18 cellular contexts compared by ENCODE assay signal in the genomic region with DNA sequence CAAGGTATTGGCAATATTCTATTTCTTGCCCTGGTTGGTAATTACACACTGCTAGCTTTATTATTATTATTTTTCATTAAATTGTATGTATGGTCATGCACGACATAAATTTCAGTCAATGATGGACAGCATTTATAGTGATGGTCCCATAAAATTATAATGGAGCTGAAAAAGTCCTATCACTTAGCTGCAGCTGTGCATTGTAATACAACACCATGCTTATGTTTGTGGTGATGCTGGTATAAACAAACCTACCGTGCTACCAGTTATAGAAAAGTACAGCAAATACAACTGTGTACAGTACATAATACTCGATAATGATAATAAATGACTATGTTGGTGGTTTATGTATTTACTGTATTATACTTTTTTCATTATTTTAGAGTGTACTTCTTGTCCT.
DNase-seq lines count a peak whose midpoint lies in the region; FAIRE-seq and TF ChIP-seq lines count a peak whose summit lies in the region.
"Had no signal": no experiment of that assay in that cellular context is flagged by ENCODE, and none has a peak within 500 bp of the region (broad histone marks: within the 10 kb centered on the region; RNA-seq: fewer than 3 reads in every experiment).

No MANE protein-coding gene starts in this region.

- CTCF ChIA-PET in HEK293 (lab: Yijun Ruan, JAX), result no interaction called here

- H4K91ac ChIP-seq in mesenchymal stem cell (ENCODE audit: low read length), result no peak overlapping the region

- WGBS in mesenchymal stem cell, result 100% methylated on average over 1 of the region's 3 CpGs

- no peaks in the 10 kb centered on the region for H3K27me3 ChIP-seq in mesenchymal stem cell (ENCODE audit: control insufficient read depth in 1 of 2, insufficient read depth in 1 of 2, low read length in 2 of 2)
- H3K27me3 ChIP-seq: BLaER1 treated with 17β-estradiol and CSF1 and Interleukin-3, amounts not matched to agents 10 nM and 100 nM had no signal

- peaks cover 11% of the 10 kb centered on the region for H3K79me1 ChIP-seq in mesenchymal stem cell (replicated peaks; ENCODE audit: low read length, poor library complexity, severe bottlenecking)

- H3K27ac ChIP-seq in HEK293 (ENCODE audit: extremely low read depth, low read depth, low read length) (no peak overlapping the region), mesenchymal stem cell (ENCODE audit: low read length, poor library complexity, severe bottlenecking) (no peak overlapping the region)
- H3K27ac ChIP-seq: BLaER1 treated with 17β-estradiol and CSF1 and Interleukin-3, amounts not matched to agents 10 nM and 100 nM had no signal

- no peak overlapping the region for H2BK15ac ChIP-seq in mesenchymal stem cell (ENCODE audit: low read depth, poor library complexity, severe bottlenecking)

- DNase-seq in NCI-H1105 treated with DMSO at 0.1 percent for 48 hours (lab: John Stamatoyannopoulos, UW) (peak; percentile 4), NCI-H1105 (lab: John Stamatoyannopoulos, UW) (no peak), NCI-H748 treated with DMSO at 0.1 percent for 48 hours (lab: John Stamatoyannopoulos, UW) (peak; percentile 3), mesenchymal stem cell (peak; percentile 62), GM13976 (ENCODE audit: low spot score) (no peak), GF-D8 (lab: John Stamatoyannopoulos, UW) (no peak), RCC 7860 (ENCODE audit: low spot score) (no peak)
- DNase-seq: CD8-positive, alpha-beta memory T cell; MM.1S; NCI-H1092 treated with DMSO at 0.1 percent for 48 hours; NCI-H1694 treated with DMSO at 0.1 percent for 48 hours; NCI-H524; NK-92 treated with Interleukin-12 subunit alpha and Interleukin-12 subunit beta, amount 100 ng/mL, for 24 hours; OCI-M1; RPMI8226; T-helper 17 cell had no signal

- H3K14ac ChIP-seq in mesenchymal stem cell (ENCODE audit: low read length in 2 of 2), result no peak overlapping the region

- H2BK5ac ChIP-seq in mesenchymal stem cell (ENCODE audit: low read depth, low read length, poor library complexity, severe bottlenecking), result no peak overlapping the region

- no peak overlapping the region for H2AK5ac ChIP-seq in mesenchymal stem cell (ENCODE audit: low read length, severe bottlenecking)

- H3K23ac ChIP-seq in mesenchymal stem cell (ENCODE audit: low read length in 2 of 2), result no peak overlapping the region

- POLR2A ChIA-PET in HEK293 (lab: Yijun Ruan, JAX), result no interaction called here

- H3K4me3 ChIP-seq in HEK293 (ENCODE audit: low read depth, low read length) (no peak overlapping the region), mesenchymal stem cell (ENCODE audit: insufficient read depth in 1 of 2, low read depth in 1 of 2, low read length in 2 of 2) (no peak overlapping the region)
- H3K4me3 ChIP-seq: BLaER1 treated with 17β-estradiol and CSF1 and Interleukin-3, amounts not matched to agents 10 nM and 100 nM had no signal

- no peak overlapping the region for H3K18ac ChIP-seq in mesenchymal stem cell (ENCODE audit: low read depth in 1 of 2, low read length in 2 of 2)

- H3K36me3 ChIP-seq in HEK293 (ENCODE audit: control insufficient read depth in 2 of 2, insufficient read depth in 1 of 2, low read length in 2 of 2) (no peaks in the 10 kb centered on the region), mesenchymal stem cell (ENCODE audit: control insufficient read depth in 1 of 2, insufficient read depth in 2 of 2, low read depth in 1 of 2, low read length in 2 of 2) (peaks cover 0 to 19% of the 10 kb centered on the region in 2 experiments)

- no peak overlapping the region for H2BK12ac ChIP-seq in mesenchymal stem cell (ENCODE audit: low read length in 2 of 2)

- no peaks in the 10 kb centered on the region; the same call in 1 of the 2 replicates for H3K9me3 ChIP-seq in HEK293 (ENCODE audit: control insufficient read depth, insufficient read depth, low read depth, low read length)
- no peaks in the 10 kb centered on the region for H3K9me3 ChIP-seq in mesenchymal stem cell (ENCODE audit: control insufficient read depth, low read length)

- no peak overlapping the region for H4K8ac ChIP-seq in mesenchymal stem cell (ENCODE audit: low read length)

- TF ChIP-seq CTCF in HEK293 (tag by site-specific recombination; IDR thresholded peaks at IDR 0.05) (no peak), GM13976 (IDR thresholded peaks at IDR 0.05; ENCODE audit: borderline replicate concordance, control extremely low read depth, extremely low read depth, insufficient read depth, missing control alignments) (no peak)

- H3K4ac ChIP-seq in mesenchymal stem cell (ENCODE audit: low read depth in 1 of 2, low read length in 2 of 2), result no peak overlapping the region

- no peak overlapping the region for H3K4me2 ChIP-seq in mesenchymal stem cell (ENCODE audit: low read length, poor library complexity, severe bottlenecking)
- H3K4me2 ChIP-seq: BLaER1 treated with 17β-estradiol and CSF1 and Interleukin-3, amounts not matched to agents 10 nM and 100 nM had no signal

- H2AFZ ChIP-seq in mesenchymal stem cell (ENCODE audit: low read depth, low read length), result no peak overlapping the region

- no peak overlapping the region for H3K9ac ChIP-seq in mesenchymal stem cell (ENCODE audit: low read length)
- H3K9ac ChIP-seq: BLaER1 treated with 17β-estradiol and CSF1 and Interleukin-3, amounts not matched to agents 10 nM and 100 nM had no signal

- H2BK120ac ChIP-seq in mesenchymal stem cell (ENCODE audit: low read depth, low read length), result no peak overlapping the region

- FAIRE-seq in RCC 7860 (lab: Jason Lieb, UNC), result no peak

- in situ Hi-C loops in GM13976 (cut with MboI; ENCODE audit: low sequenced_read_pairs, unreplicated experiment), result no loop called here

- H3K4me1 ChIP-seq in HEK293 (ENCODE audit: control insufficient read depth, insufficient read depth, low read length) (peaks cover 16% of the 10 kb centered on the region), mesenchymal stem cell (ENCODE audit: control insufficient read depth, insufficient read depth, low read depth, low read length) (no peaks in the 10 kb centered on the region)

TF ChIP-seq in HEK293, 187 proteins besides CTCF, POLR2A, EP300 and RAD21:
- TF ChIP-seq KLF10 (tag by site-specific recombination; IDR thresholded peaks at IDR 0.05) (peak; percentile 23; the same call in 1 of the 2 replicates), ZNF610 (tag by site-specific recombination; IDR thresholded peaks at IDR 0.05; ENCODE audit: borderline replicate concordance) (no peak), OSR2 (tag by site-specific recombination; IDR thresholded peaks at IDR 0.05) (peak; percentile 89), ZNF843 (tag by site-specific recombination; IDR thresholded peaks at IDR 0.05) (peak; percentile 55), ZSCAN30 (tag by site-specific recombination; IDR thresholded peaks at IDR 0.05) (peak; percentile 84), ZNF580 (tag by site-specific recombination; IDR thresholded peaks at IDR 0.05) (peak; percentile 26; the same call in 1 of the 2 replicates), FEZF1 (tag by site-specific recombination; IDR thresholded peaks at IDR 0.05) (peak; percentile 80), ZNF561 (tag by site-specific recombination; IDR thresholded peaks at IDR 0.05; ENCODE audit: borderline replicate concordance) (peak; percentile 83), MEIS1 (CRISPR knock-in tag; IDR thresholded peaks at IDR 0.05; ENCODE audit: borderline replicate concordance) (no peak), ZBTB44 (tag by site-specific recombination; IDR thresholded peaks at IDR 0.05) (peak; percentile 82)
- TF ChIP-seq, protein P1, sequence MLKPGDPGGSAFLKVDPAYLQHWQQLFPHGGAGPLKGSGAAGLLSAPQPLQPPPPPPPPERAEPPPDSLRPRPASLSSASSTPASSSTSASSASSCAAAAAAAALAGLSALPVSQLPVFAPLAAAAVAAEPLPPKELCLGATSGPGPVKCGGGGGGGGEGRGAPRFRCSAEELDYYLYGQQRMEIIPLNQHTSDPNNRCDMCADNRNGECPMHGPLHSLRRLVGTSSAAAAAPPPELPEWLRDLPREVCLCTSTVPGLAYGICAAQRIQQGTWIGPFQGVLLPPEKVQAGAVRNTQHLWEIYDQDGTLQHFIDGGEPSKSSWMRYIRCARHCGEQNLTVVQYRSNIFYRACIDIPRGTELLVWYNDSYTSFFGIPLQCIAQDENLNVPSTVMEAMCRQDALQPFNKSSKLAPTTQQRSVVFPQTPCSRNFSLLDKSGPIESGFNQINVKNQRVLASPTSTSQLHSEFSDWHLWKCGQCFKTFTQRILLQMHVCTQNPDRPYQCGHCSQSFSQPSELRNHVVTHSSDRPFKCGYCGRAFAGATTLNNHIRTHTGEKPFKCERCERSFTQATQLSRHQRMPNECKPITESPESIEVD (tag by site-specific recombination; IDR thresholded peaks at IDR 0.05), result peak; percentile 90

Comparison
In these comparisons a context has a peak if more than half of its experiments do, and no peak if none do; other contexts are left out.
1. DNase-seq: peak in NCI-H1105 treated with DMSO at 0.1 percent for 48 hours (single experiment), NCI-H748 treated with DMSO at 0.1 percent for 48 hours (single experiment) and mesenchymal stem cell (single experiment); none in NCI-H1105 (single experiment), GM13976 (single experiment), GF-D8 (single experiment) and RCC 7860 (single experiment).